In genomic region chr10:24919629-24920028, GRCh38 we compare ENCODE assay signal across 2 cellular contexts. TPM values are rescaled to one million over a fixed set of nuclear protein-coding genes. Genes with fewer than 3 reads are reported as not detected.
"Had no signal": no experiment of that assay in that cellular context is flagged by ENCODE, and none has a peak within 500 bp of the region (broad histone marks: within the 10 kb centered on the region; RNA-seq: fewer than 3 reads in every experiment).

No MANE protein-coding gene starts in this region.

RNA-seq across cellular contexts. Expression of gene PRTFDC1, which starts 32.8 kb away (rescaled TPM):
- total RNA-seq: OCI-LY7, RPMI7951 had no signal
